Comparison of ENCODE assay signal across 10 cellular contexts in the genomic region with DNA sequence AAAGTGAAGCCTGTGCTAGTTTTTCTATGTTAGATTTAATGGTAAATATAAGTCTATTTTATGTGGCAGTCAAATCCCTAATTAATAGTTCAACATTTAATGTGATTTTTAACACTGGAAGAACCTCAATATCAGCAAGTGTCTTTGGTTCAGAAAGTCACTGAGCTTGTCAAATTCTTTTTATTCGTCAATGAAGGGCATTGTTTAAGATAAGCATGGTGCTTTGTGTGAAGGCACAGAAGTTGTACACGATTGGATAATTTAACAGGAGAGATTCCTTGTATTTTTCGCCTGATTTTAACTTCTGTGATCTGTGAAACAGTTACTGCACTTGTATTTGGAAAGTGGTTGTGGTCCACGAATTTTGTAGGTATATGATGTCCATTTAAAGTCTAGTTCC.
"Had no signal": no experiment of that assay in that cellular context is flagged by ENCODE, and none has a peak within 500 bp of the region (broad histone marks: within the 10 kb centered on the region; RNA-seq: fewer than 3 reads in every experiment).

No MANE protein-coding gene starts in this region.

- H3K9ac ChIP-seq: GM23248, KMS-11 had no signal

- DNase-seq: GM23248, GOT3, H7, HFFc6, KBM-7 had no signal

- H3K4me1 ChIP-seq: HAP-1 had no signal

- ATAC-seq: HCT116, HepG2 had no signal

- H2AFZ ChIP-seq: GM23248 had no signal

- H3K36me3 ChIP-seq: HAP-1 had no signal

- H3K27ac ChIP-seq: GM23248, HL-60, KMS-11 had no signal

- H3K9me3 ChIP-seq: HAP-1 had no signal

- FAIRE-seq: HepG2 had no signal

- H3K4me3 ChIP-seq: GM23248, HAP-1 had no signal

- H3K4me2 ChIP-seq: KMS-11 had no signal
